17 cellular contexts compared by ENCODE assay signal in the genomic region with DNA sequence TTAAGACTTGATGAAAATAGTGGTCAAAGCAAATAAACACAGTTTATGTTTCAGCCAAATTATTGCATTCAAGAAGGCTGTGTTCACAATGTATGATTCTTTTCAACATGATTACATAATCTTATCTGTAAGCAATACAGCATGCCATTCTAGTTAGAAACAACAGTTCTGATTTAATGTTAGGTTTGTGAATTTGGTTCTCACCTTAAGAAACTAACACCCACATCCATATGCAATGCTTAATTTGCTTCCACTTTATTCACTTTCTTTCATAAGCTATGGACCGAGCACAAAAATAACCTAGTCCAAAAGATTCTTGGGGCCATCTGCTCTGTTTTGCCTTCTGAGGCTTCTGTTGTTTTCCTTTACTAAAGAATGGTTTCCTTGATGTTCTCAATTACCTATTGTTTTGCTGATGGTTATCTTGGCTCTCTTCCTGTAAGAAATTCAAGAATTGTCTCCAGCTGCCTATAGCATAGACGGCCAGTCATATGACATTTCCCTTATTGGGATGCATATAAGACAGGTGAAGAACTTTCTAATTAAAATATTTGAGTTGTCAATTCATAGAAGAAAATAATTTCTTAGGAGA.
DNase-seq lines count a peak whose midpoint lies in the region; ATAC-seq and TF ChIP-seq lines count a peak whose summit lies in the region.
"Had no signal": no experiment of that assay in that cellular context is flagged by ENCODE, and none has a peak within 500 bp of the region (broad histone marks: within the 10 kb centered on the region; RNA-seq: fewer than 3 reads in every experiment).

No MANE protein-coding gene starts in this region.

- peak overlapping the region; percentile 37 for H2AFZ ChIP-seq in SU-DHL-6 (ENCODE audit: low read depth, low read length, severe bottlenecking)

- H3K27me3 ChIP-seq in SU-DHL-6 (ENCODE audit: low read length): no peaks in the 10 kb centered on the region
- H3K27me3 ChIP-seq: BLaER1 treated with 17β-estradiol and CSF1 and Interleukin-3, amounts not matched to agents 10 nM and 100 nM had no signal

- no peak for ATAC-seq in HG02981 (IDR thresholded peaks at IDR 0.05; ENCODE audit: unreplicated experiment)
- ATAC-seq: K562 had no signal

- H3K4me2 ChIP-seq in SU-DHL-6 (ENCODE audit: low read depth, low read length, poor library complexity, severe bottlenecking): no peak overlapping the region
- H3K4me2 ChIP-seq: BLaER1 treated with 17β-estradiol and CSF1 and Interleukin-3, amounts not matched to agents 10 nM and 100 nM had no signal

- H3F3A ChIP-seq in SU-DHL-6 (ENCODE audit: insufficient read depth): no peaks in the 10 kb centered on the region

- H3K4me3 ChIP-seq in SU-DHL-6 (ENCODE audit: insufficient read depth, low read length, poor library complexity, severe bottlenecking): no peak overlapping the region
- H3K4me3 ChIP-seq: BLaER1 treated with 17β-estradiol and CSF1 and Interleukin-3, amounts not matched to agents 10 nM and 100 nM; K562 had no signal

- DNase-seq in DMS 273 (lab: John Stamatoyannopoulos, UW; ENCODE audit: unreplicated experiment) (peak; percentile 9), DMS 273 treated with DMSO at 0.1 percent for 48 hours (lab: John Stamatoyannopoulos, UW) (no peak), iPS-NIHi11 (ENCODE audit: low spot score) (peak; percentile 10), superior temporal gyrus (ENCODE audit: extremely low spot score) (peak; percentile 86), NCI-H1694 treated with DMSO at 0.1 percent for 48 hours (lab: John Stamatoyannopoulos, UW) (no peak), SIG-M5 (lab: John Stamatoyannopoulos, UW) (no peak)
- DNase-seq: Caco-2, DMS79, NCI-H146, NCI-H2107, NCI-H446 treated with DMSO at 0.1 percent for 48 hours, SHP77 had no signal

- H3K79me2 ChIP-seq in SU-DHL-6 (ENCODE audit: insufficient read depth, low read length): no peaks in the 10 kb centered on the region

- H3K27ac ChIP-seq in SU-DHL-6 (ENCODE audit: low read depth, low read length): no peak overlapping the region
- H3K27ac ChIP-seq: 22Rv1; BLaER1 treated with 17β-estradiol and CSF1 and Interleukin-3, amounts not matched to agents 10 nM and 100 nM had no signal

- H3K9me3 ChIP-seq in SU-DHL-6 (ENCODE audit: insufficient read depth, low read length): no peaks in the 10 kb centered on the region
- H3K9me3 ChIP-seq: BLaER1 treated with 17β-estradiol and CSF1 and Interleukin-3, amounts not matched to agents 10 nM and 100 nM; Caco-2 had no signal

- H3K9ac ChIP-seq in SU-DHL-6 (ENCODE audit: low read length): no peak overlapping the region
- H3K9ac ChIP-seq: BLaER1 treated with 17β-estradiol and CSF1 and Interleukin-3, amounts not matched to agents 10 nM and 100 nM had no signal

- H3K9me2 ChIP-seq in SU-DHL-6 (replicated peaks; ENCODE audit: insufficient read depth, low read length): no peaks in the 10 kb centered on the region

- TF ChIP-seq CTCF in SU-DHL-6 (IDR thresholded peaks at IDR 0.05; ENCODE audit: insufficient read depth, low read length, poor library complexity, severe bottlenecking): no peak

- no peaks in the 10 kb centered on the region for H4K20me1 ChIP-seq in SU-DHL-6 (ENCODE audit: low read depth, low read length)
- H4K20me1 ChIP-seq: BLaER1 treated with 17β-estradiol and CSF1 and Interleukin-3, amounts not matched to agents 10 nM and 100 nM had no signal

- no peaks in the 10 kb centered on the region for H3K36me3 ChIP-seq in SU-DHL-6 (ENCODE audit: low read length)
- H3K36me3 ChIP-seq: BLaER1 treated with 17β-estradiol and CSF1 and Interleukin-3, amounts not matched to agents 10 nM and 100 nM had no signal

Comparison
In these comparisons a context has a peak if more than half of its experiments do, and no peak if none do; other contexts are left out.
1. DNase-seq: peak in DMS 273 (single experiment), iPS-NIHi11 (single experiment) and superior temporal gyrus (single experiment); none in DMS 273 treated with DMSO at 0.1 percent for 48 hours (single experiment), NCI-H1694 treated with DMSO at 0.1 percent for 48 hours (single experiment) and SIG-M5 (single experiment).